In the genomic region with DNA sequence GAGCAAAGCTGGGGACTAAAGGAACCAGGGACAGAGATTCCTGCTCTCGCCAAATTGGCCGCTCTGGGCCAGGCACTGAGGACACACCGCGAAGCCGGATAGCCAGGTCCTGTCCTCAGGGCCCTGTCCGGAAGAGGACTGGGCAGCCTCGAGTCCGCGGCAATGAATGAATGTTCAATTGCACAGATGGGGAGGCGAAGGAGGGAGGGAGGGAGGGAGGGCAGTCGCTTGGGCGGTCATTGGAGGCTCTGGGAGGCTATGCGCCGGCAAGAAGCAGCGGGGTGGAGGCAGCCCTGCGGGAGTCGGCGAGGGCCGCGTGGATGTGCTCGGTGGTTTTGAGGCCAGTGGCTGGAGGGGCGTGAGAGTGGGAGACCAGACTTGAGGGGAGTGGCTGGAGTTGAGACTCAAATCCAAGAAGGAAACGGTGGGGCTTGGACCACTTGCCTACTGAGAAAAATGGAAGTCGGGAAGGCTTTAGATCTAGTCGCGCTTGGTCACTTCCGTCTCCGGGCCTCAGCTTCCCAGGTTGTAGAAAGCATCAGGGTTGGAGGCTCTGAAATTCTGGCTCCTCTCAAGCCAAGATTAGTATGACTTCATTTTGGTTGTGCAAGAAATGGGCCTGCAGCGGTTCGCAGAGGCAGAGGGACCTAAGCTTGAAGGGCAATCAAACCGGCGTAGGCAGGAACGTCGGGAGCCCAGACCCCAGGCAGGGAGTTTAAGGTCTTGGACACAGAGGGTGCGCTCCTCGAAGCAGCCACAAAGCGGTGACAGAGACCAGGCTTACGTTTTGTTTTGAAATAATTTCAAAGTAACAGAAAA, we compare ENCODE assay signal across 8 cellular contexts. TPM values are rescaled to one million over a fixed set of nuclear protein-coding genes. Genes with fewer than 3 reads are reported as not detected.
DNase-seq lines count a peak whose midpoint lies in the region; ATAC-seq and TF ChIP-seq lines count a peak whose summit lies in the region.

No MANE protein-coding gene starts in this region.

- DNase-seq in PC-3 (peak; percentile 67), fibroblast of lung (ENCODE audit: low read depth in 2 of 2) (peak; percentile 71 to 88), naive B cell (peak; percentile 53), stomach (peak; percentile 65)
- peak; percentile 22 for DNase-seq in activated T-helper 1 cell treated with anti-CD3 and anti-CD28 coated beads, Interleukin-12 subunit alpha, Interleukin-12 subunit beta, Interleukin-2, Interleukin-4 antibody, amounts not matched to agents 30 ng/mL and 10 ng/mL and 1 ng/mL, durations not matched to agents 14 hours and 24 hours and 36 hours (ENCODE audit: low spot score)

- H2AFZ ChIP-seq in PC-3 (ENCODE audit: low read length) (peak overlapping the region; percentile 73; the same call in 1 of the 2 replicates), fibroblast of lung (ENCODE audit: low read length) (peak overlapping the region; percentile 27)

- H3K79me2 ChIP-seq in PC-3 (ENCODE audit: low read length) (no peaks in the 10 kb centered on the region), fibroblast of lung (ENCODE audit: control insufficient read depth, insufficient read depth, low read length) (no peaks in the 10 kb centered on the region)

- H3K4me2 ChIP-seq in PC-3 (ENCODE audit: low read length): no peak overlapping the region
- peak overlapping the region; percentile 83 for H3K4me2 ChIP-seq in fibroblast of lung (ENCODE audit: extremely low read depth, insufficient read depth, low read length)

- TF ChIP-seq CTCF in C4-2B (conservative IDR thresholded peaks at IDR 0.05) (peak; percentile 94), PC-3 (conservative IDR thresholded peaks at IDR 0.05; ENCODE audit: low read depth, low read length) (peak; percentile 75), fibroblast of lung (conservative IDR thresholded peaks at IDR 0.05 in 1 of 2, IDR thresholded peaks at IDR 0.05 in 1 of 2; ENCODE audit: low read depth in 1 of 2, low read length in 2 of 2) (peak; percentile 66 to 79), stomach (IDR thresholded peaks at IDR 0.05) (peak in 5 of 7 experiments; percentile 66 to 86 (median 69))

- peak overlapping the region; percentile 20 to 91 (median 62) for H3K27ac Mint-ChIP-seq in IgD-negative memory B cell
- H3K27ac Mint-ChIP-seq in activated T-helper 1 cell treated with anti-CD3 and anti-CD28 coated beads, Interleukin-12 subunit alpha, Interleukin-12 subunit beta, Interleukin-2, Interleukin-4 antibody, amounts not matched to agents 30 ng/mL and 10 ng/mL and 1 ng/mL, durations not matched to agents 14 hours and 24 hours and 36 hours: peak overlapping the region; percentile 76
- peak overlapping the region in 5 of 6 donors; percentile 14 to 85 (median 62) for H3K27ac Mint-ChIP-seq in naive B cell

- intact Hi-C loops in PC-3 (cut with micrococcal nuclease) (loop anchor here (1.0 to 10.0 kb wide), 4 partner anchors 198 to 377 kb away; no protein-coding TSS in a partner anchor), stomach (cut with DNase I; ENCODE audit: low total_unique reads) (no loop called here)
- intact Hi-C loops in activated T-helper 1 cell treated with anti-CD3 and anti-CD28 coated beads, Interleukin-12 subunit alpha, Interleukin-12 subunit beta, Interleukin-2, Interleukin-4 antibody, amounts not matched to agents 30 ng/mL and 10 ng/mL and 1 ng/mL, durations not matched to agents 14 hours and 24 hours and 36 hours (cut with micrococcal nuclease): loop anchor here (1.0 to 5.0 kb wide), 8 partner anchors 185 to 975 kb away; a partner anchor contains a TSS

- H3K4me1 ChIP-seq in PC-3 (ENCODE audit: insufficient read depth, low read length) (peaks cover 16% of the 10 kb centered on the region), fibroblast of lung (ENCODE audit: control insufficient read depth, extremely low read depth, insufficient read depth, low read length) (peaks cover 28% of the 10 kb centered on the region), stomach (peaks cover 56 to 62% (median 60%) of the 10 kb centered on the region in 4 donors)

- no peaks in the 10 kb centered on the region for H3K9me3 Mint-ChIP-seq in IgD-negative memory B cell
- H3K9me3 Mint-ChIP-seq in activated T-helper 1 cell treated with anti-CD3 and anti-CD28 coated beads, Interleukin-12 subunit alpha, Interleukin-12 subunit beta, Interleukin-2, Interleukin-4 antibody, amounts not matched to agents 30 ng/mL and 10 ng/mL and 1 ng/mL, durations not matched to agents 14 hours and 24 hours and 36 hours: no peaks in the 10 kb centered on the region
- no peaks in the 10 kb centered on the region for H3K9me3 Mint-ChIP-seq in naive B cell

- H3K9me3 ChIP-seq in PC-3 (ENCODE audit: low read length) (no peaks in the 10 kb centered on the region), fibroblast of lung (ENCODE audit: control insufficient read depth, insufficient read depth, low read depth, low read length) (no peaks in the 10 kb centered on the region), stomach (no peaks in the 10 kb centered on the region)

- ATAC-seq in GM19395 (IDR thresholded peaks at IDR 0.05; ENCODE audit: unreplicated experiment): peak; percentile 54
- ATAC-seq in PC-3: peak; percentile 50
- peak; percentile 60 to 73 for ATAC-seq in naive B cell (ENCODE audit: low read depth in 2 of 2)

- H3K36me3 ChIP-seq in PC-3 (ENCODE audit: low read depth, low read length) (no peaks in the 10 kb centered on the region), fibroblast of lung (ENCODE audit: control insufficient read depth, insufficient read depth, low read length) (no peaks in the 10 kb centered on the region), stomach (no peaks in the 10 kb centered on the region)

- no peaks in the 10 kb centered on the region for H3K36me3 Mint-ChIP-seq in IgD-negative memory B cell
- H3K36me3 Mint-ChIP-seq in activated T-helper 1 cell treated with anti-CD3 and anti-CD28 coated beads, Interleukin-12 subunit alpha, Interleukin-12 subunit beta, Interleukin-2, Interleukin-4 antibody, amounts not matched to agents 30 ng/mL and 10 ng/mL and 1 ng/mL, durations not matched to agents 14 hours and 24 hours and 36 hours (ENCODE audit: low read depth): no peaks in the 10 kb centered on the region
- H3K36me3 Mint-ChIP-seq in naive B cell: no peaks in the 10 kb centered on the region

- H3K9ac ChIP-seq in PC-3 (ENCODE audit: low read length) (no peak overlapping the region), fibroblast of lung (ENCODE audit: insufficient read depth, low read length) (peak overlapping the region; percentile 76)

- H3K4me1 Mint-ChIP-seq in IgD-negative memory B cell (peaks cover 6 to 9% (median 6%) of the 10 kb centered on the region in 3 donors), naive B cell (peaks cover 14 to 23% (median 20%) of the 10 kb centered on the region in 3 donors)
- peaks cover 20% of the 10 kb centered on the region for H3K4me1 Mint-ChIP-seq in activated T-helper 1 cell treated with anti-CD3 and anti-CD28 coated beads, Interleukin-12 subunit alpha, Interleukin-12 subunit beta, Interleukin-2, Interleukin-4 antibody, amounts not matched to agents 30 ng/mL and 10 ng/mL and 1 ng/mL, durations not matched to agents 14 hours and 24 hours and 36 hours (ENCODE audit: low read depth)

- H3K27ac ChIP-seq in C4-2B (no peak overlapping the region), PC-3 (ENCODE audit: low read length) (no peak overlapping the region), fibroblast of lung (ENCODE audit: insufficient read depth, low read length) (peak overlapping the region; percentile 97), stomach (peak overlapping the region; percentile 93 to 99 (median 97))

- CTCF ChIA-PET in PC-3 (lab: Charles Lee): interaction anchor here (0.7 kb wide), 1 partner anchor 244 kb away, joined by 3 read pairs; no protein-coding TSS in a partner anchor

- no peaks in the 10 kb centered on the region for H3F3A ChIP-seq in PC-3 (ENCODE audit: low read length, unreplicated experiment)

- H3K27me3 Mint-ChIP-seq in IgD-negative memory B cell (no peaks in the 10 kb centered on the region), naive B cell (no peaks in the 10 kb centered on the region)
- peaks cover 16% of the 10 kb centered on the region for H3K27me3 Mint-ChIP-seq in activated T-helper 1 cell treated with anti-CD3 and anti-CD28 coated beads, Interleukin-12 subunit alpha, Interleukin-12 subunit beta, Interleukin-2, Interleukin-4 antibody, amounts not matched to agents 30 ng/mL and 10 ng/mL and 1 ng/mL, durations not matched to agents 14 hours and 24 hours and 36 hours (ENCODE audit: insufficient read depth)

- no peak overlapping the region for H3K4me3 ChIP-seq in PC-3 (ENCODE audit: low read length)
- peak overlapping the region; percentile 32 to 57 (median 40) for H3K4me3 ChIP-seq in fibroblast of lung (replicated peaks in 1 of 4; ENCODE audit: control extremely low read depth in 1 of 4, insufficient read depth in 1 of 4, low read depth in 3 of 4, low read length in 4 of 4)
- H3K4me3 ChIP-seq in stomach: peak overlapping the region; percentile 53 to 67 (median 58)

- no peaks in the 10 kb centered on the region for H3K27me3 ChIP-seq in PC-3 (ENCODE audit: low read length)
- no peaks in the 10 kb centered on the region for H3K27me3 ChIP-seq in fibroblast of lung (ENCODE audit: control insufficient read depth, insufficient read depth, low read length)
- H3K27me3 ChIP-seq in stomach: no peaks in the 10 kb centered on the region

- no peak for TF ChIP-seq EP300 in stomach (IDR thresholded peaks at IDR 0.05)

- no TSS peak for BruUV-seq in PC-3 (replicated peaks; lab: Mats Ljungman, UMichigan)

- POLR2A ChIA-PET in PC-3 (lab: Charles Lee; ENCODE audit: unreplicated experiment): no interaction called here

- H4K20me1 ChIP-seq in PC-3 (ENCODE audit: low read length): no peaks in the 10 kb centered on the region
- H4K20me1 ChIP-seq in fibroblast of lung (ENCODE audit: control insufficient read depth, extremely low read depth, insufficient read depth, low read length): no peaks in the 10 kb centered on the region

- H3K9me2 ChIP-seq in PC-3 (replicated peaks; ENCODE audit: low read length): no peaks in the 10 kb centered on the region

- no peak for TF ChIP-seq POLR2A in stomach (IDR thresholded peaks at IDR 0.05)

- WGBS in stomach, 5 donors: 1 to 2% (median 1%) methylated on average over 37 to 38 of the region's 38 CpGs

- H3K4me3 Mint-ChIP-seq in IgD-negative memory B cell (peak overlapping the region; percentile 87 to 98 (median 94)), naive B cell (peak overlapping the region; percentile 80 to 96 (median 91))
- peak overlapping the region; percentile 82 for H3K4me3 Mint-ChIP-seq in activated T-helper 1 cell treated with anti-CD3 and anti-CD28 coated beads, Interleukin-12 subunit alpha, Interleukin-12 subunit beta, Interleukin-2, Interleukin-4 antibody, amounts not matched to agents 30 ng/mL and 10 ng/mL and 1 ng/mL, durations not matched to agents 14 hours and 24 hours and 36 hours

RNA-seq across cellular contexts. Expression of a gene that starts 21.1 kb away (rescaled TPM):
- 3.0 TPM for polyA plus RNA-seq in IgD-negative memory B cell
- 19.2 and 21.8 TPM in 2 replicates for total RNA-seq in PC-3 (2014; rRNA removed)
- total RNA-seq in activated T-helper 1 cell treated with anti-CD3 and anti-CD28 coated beads, Interleukin-12 subunit alpha, Interleukin-12 subunit beta, Interleukin-2, Interleukin-4 antibody, amounts not matched to agents 30 ng/mL and 10 ng/mL and 1 ng/mL, durations not matched to agents 14 hours and 24 hours and 36 hours: 1.3 and 1.7 TPM in 2 replicates
- total RNA-seq in fibroblast of lung: 76.8 and 109 TPM in 2 replicates
- polyA plus RNA-seq in fibroblast of lung: 41.0 and 89.6 TPM in 2 replicates
- 70.9 and 230 TPM in 2 replicates for polyA plus RNA-seq in fibroblast of lung (2012)
- 139 and 579 TPM in 2 replicates for polyA minus RNA-seq in fibroblast of lung (ENCODE audit: low replicate concordance)
- polyA plus RNA-seq in naive B cell (ENCODE audit: low read depth in 6 of 6): under 1 TPM in 2 of 6 donors, not detected in 4; 0.11 to 0.32 TPM
- total RNA-seq in stomach: 100 to 1,000 TPM in 2 of 5 donors, 10 to 100 TPM in 3; 53.1 to 251 (median 65.2) TPM
- 10 to 100 TPM; 22.6 to 44.7 (median 32.0) TPM for polyA plus RNA-seq in stomach

Comparison
In these comparisons a context has a peak if more than half of its experiments do, and no peak if none do; other contexts are left out.
1. H3K27ac ChIP-seq: peak in fibroblast of lung (single experiment) and stomach (5 of 5); none in C4-2B (single experiment) and PC-3 (single experiment).
2. DNase-seq: peak in every context shown above with its lines; median percentile 80 in fibroblast of lung; 67 in PC-3; 65 in stomach; 53 in naive B cell; 22 in activated T-helper 1 cell treated with anti-CD3 and anti-CD28 coated beads, Interleukin-12 subunit alpha, Interleukin-12 subunit beta, Interleukin-2, Interleukin-4 antibody, amounts not matched to agents 30 ng/mL and 10 ng/mL and 1 ng/mL, durations not matched to agents 14 hours and 24 hours and 36 hours.
3. Peak in every context shown above with its lines, with median percentiles within 50 percentile points of each other: CTCF ChIP-seq, ATAC-seq, H3K27ac Mint-ChIP-seq and H3K4me3 Mint-ChIP-seq.